ENCODE assay signal across 14 cellular contexts in genomic region chr17:78448356-78448993, GRCh38.
DNase-seq lines count a peak whose midpoint lies in the region; ATAC-seq and TF ChIP-seq lines count a peak whose summit lies in the region.
"Had no signal": no experiment of that assay in that cellular context is flagged by ENCODE, and none has a peak within 500 bp of the region (broad histone marks: within the 10 kb centered on the region; RNA-seq: fewer than 3 reads in every experiment).

No MANE protein-coding gene starts in this region.

- no peaks in the 10 kb centered on the region for H3F3A ChIP-seq in GM23338 (replicated peaks; ENCODE audit: low read depth)

- no peak overlapping the region for H3K4me2 ChIP-seq in DND-41 (ENCODE audit: insufficient read depth, low read length)
- H3K4me2 ChIP-seq in GM23338: no peak overlapping the region

- H3K27me3 ChIP-seq in DND-41 (ENCODE audit: insufficient read depth, low read length, poor library complexity): no peaks in the 10 kb centered on the region
- no peaks in the 10 kb centered on the region for H3K27me3 ChIP-seq in GM23338 (ENCODE audit: insufficient read depth)
- no peaks in the 10 kb centered on the region for H3K27me3 ChIP-seq in foreskin keratinocyte
- H3K27me3 ChIP-seq in transverse colon: no peaks in the 10 kb centered on the region
- H3K27me3 ChIP-seq: left lung had no signal

- TF ChIP-seq CTCF in DND-41 (IDR thresholded peaks at IDR 0.05; ENCODE audit: borderline replicate concordance, extremely low read depth, low read length, poor library complexity, severe bottlenecking): peak; percentile 52
- TF ChIP-seq CTCF in GM23338 (conservative IDR thresholded peaks at IDR 0.05; ENCODE audit: low read depth in 2 of 2): peak; percentile 55
- peak; percentile 43 for TF ChIP-seq CTCF in foreskin keratinocyte (conservative IDR thresholded peaks at IDR 0.05)
- TF ChIP-seq CTCF in transverse colon (IDR thresholded peaks at IDR 0.05): no peak

- intact Hi-C loops in transverse colon (cut with DNase I; ENCODE audit: low total_unique reads): no loop called here

- TF ChIP-seq POLR2A in transverse colon (IDR thresholded peaks at IDR 0.05): no peak

- H3K4me1 ChIP-seq in DND-41 (ENCODE audit: insufficient read depth, low read length): no peaks in the 10 kb centered on the region
- no peaks in the 10 kb centered on the region for H3K4me1 ChIP-seq in GM23338 (ENCODE audit: insufficient read depth)
- no peaks in the 10 kb centered on the region for H3K4me1 ChIP-seq in foreskin keratinocyte
- H3K4me1 ChIP-seq in transverse colon: no peaks in the 10 kb centered on the region

- H4K20me1 ChIP-seq in DND-41 (ENCODE audit: insufficient read depth, low read length): no peaks in the 10 kb centered on the region
- no peaks in the 10 kb centered on the region for H4K20me1 ChIP-seq in GM23338 (replicated peaks; ENCODE audit: insufficient read depth)

- H3K4me3 ChIP-seq in DND-41 (ENCODE audit: low read depth in 1 of 2, low read length in 2 of 2) (no peak overlapping the region), GM23338 (no peak overlapping the region), transverse colon (no peak overlapping the region)
- H3K4me3 ChIP-seq: left lung had no signal

- DNase-seq in DND-41: peak; percentile 23
- DNase-seq in GM23338 (ENCODE audit: low spot score): peak; percentile 15
- DNase-seq in SK-MEL-5 (ENCODE audit: low read depth, low spot score): peak; percentile 69
- DNase-seq in foreskin keratinocyte: no peak
- no peak for DNase-seq in activated gamma-delta T cell treated with Interleukin-2 at 50 U/mL for 16 hours
- DNase-seq in transverse colon: no peak
- DNase-seq in NCI-H2171 treated with DMSO at 0.1 percent for 48 hours (lab: John Stamatoyannopoulos, UW): no peak
- no peak for DNase-seq in AML-193 (lab: John Stamatoyannopoulos, UW)
- DNase-seq: activated CD4-positive, CD25-positive, alpha-beta regulatory T cell; DMS153; nucleus accumbens; stimulated activated naive CD4-positive, alpha-beta T cell had no signal

- ATAC-seq in DND-41 (ENCODE audit: insufficient read depth, low read depth): no peak
- ATAC-seq in GM23338: no peak
- ATAC-seq in foreskin keratinocyte: no peak
- ATAC-seq: left lung had no signal

- H3K9ac ChIP-seq in DND-41 (ENCODE audit: low read depth, low read length): no peak overlapping the region

- no peak for TF ChIP-seq EP300 in transverse colon (IDR thresholded peaks at IDR 0.05; ENCODE audit: low read depth)

- in situ Hi-C loops in SK-MEL-5 (cut with HindIII; ENCODE audit: low pct_unique_long_range_greater_than_20kb, low sequenced_read_pairs) (no loop called here), transverse colon (cut with MboI; ENCODE audit: low pct_ligation_motif_present in 1 of 4, low pct_unique_long_range_greater_than_20kb in 1 of 4, low sequenced_read_pairs in 3 of 4) (loop anchor here in 1 of 4 donors (25.0 kb wide), 1 partner anchor 361 kb away; no protein-coding TSS in a partner anchor)

- H2AFZ ChIP-seq in DND-41 (ENCODE audit: low read depth, low read length) (no peak overlapping the region), GM23338 (no peak overlapping the region)

- H3K27ac ChIP-seq in DND-41 (ENCODE audit: low read length) (no peak overlapping the region), GM23338 (ENCODE audit: low read depth) (no peak overlapping the region), foreskin keratinocyte (no peak overlapping the region), transverse colon (no peak overlapping the region)
- H3K27ac ChIP-seq: left lung had no signal

- no peaks in the 10 kb centered on the region; the same call in 2 of the 3 replicates for H3K4me1 Mint-ChIP-seq in GM23338

- no peaks in the 10 kb centered on the region for H3K36me3 Mint-ChIP-seq in GM23338 (ENCODE audit: low read depth)

- H3K4me3 Mint-ChIP-seq in GM23338: no peak overlapping the region
- H3K4me3 Mint-ChIP-seq: dendritic cell treated with granulocyte-macrophage colony-stimulating factor and Interleukin-4, amounts not matched to agents 40 ng/mL and 50 ng/mL, for 4 days had no signal

- WGBS in transverse colon (ENCODE audit: low coverage in 1 of 2), 2 donors: 68 to 85% methylated on average over 4 to 5 of the region's 5 CpGs

- H3K79me2 ChIP-seq in DND-41 (ENCODE audit: insufficient read depth, low read length): no peaks in the 10 kb centered on the region
- no peaks in the 10 kb centered on the region for H3K79me2 ChIP-seq in GM23338 (replicated peaks; ENCODE audit: insufficient read depth)

- H3K9me3 Mint-ChIP-seq in GM23338: peaks cover 5% of the 10 kb centered on the region; the same call in 2 of the 3 replicates
- H3K9me3 Mint-ChIP-seq: dendritic cell treated with granulocyte-macrophage colony-stimulating factor and Interleukin-4, amounts not matched to agents 40 ng/mL and 50 ng/mL, for 4 days had no signal

- H3K36me3 ChIP-seq in DND-41 (ENCODE audit: insufficient read depth, low read length) (no peaks in the 10 kb centered on the region), GM23338 (ENCODE audit: insufficient read depth) (no peaks in the 10 kb centered on the region), transverse colon (no peaks in the 10 kb centered on the region)
- H3K36me3 ChIP-seq: left lung had no signal

- no peak overlapping the region for H3K27ac Mint-ChIP-seq in GM23338
- H3K27ac Mint-ChIP-seq: dendritic cell treated with granulocyte-macrophage colony-stimulating factor and Interleukin-4, amounts not matched to agents 40 ng/mL and 50 ng/mL, for 4 days had no signal

- no peaks in the 10 kb centered on the region for H3K9me2 ChIP-seq in GM23338 (ENCODE audit: insufficient read depth)

- H3K9me3 ChIP-seq in DND-41 (ENCODE audit: insufficient read depth, low read length, severe bottlenecking) (no peaks in the 10 kb centered on the region), transverse colon (no peaks in the 10 kb centered on the region)
- H3K9me3 ChIP-seq: left lung had no signal

- peaks cover 14% of the 10 kb centered on the region for H3K27me3 Mint-ChIP-seq in GM23338 (ENCODE audit: insufficient read depth, low read depth, poor library complexity)

TF ChIP-seq in GM23338, 12 proteins besides CTCF, POLR2A, EP300 and RAD21:
- TF ChIP-seq JUNB (IDR thresholded peaks at IDR 0.05; ENCODE audit: unreplicated experiment) (no peak), STAT1 (IDR thresholded peaks at IDR 0.05; ENCODE audit: unreplicated experiment) (no peak), ZNF331 (CRISPR knock-in tag; IDR thresholded peaks at IDR 0.05; ENCODE audit: low read depth) (no peak), CREB1 (CRISPR knock-in tag; IDR thresholded peaks at IDR 0.05; ENCODE audit: low read depth) (no peak), ZNF114 (CRISPR knock-in tag; IDR thresholded peaks at IDR 0.05) (no peak), ETS1 (IDR thresholded peaks at IDR 0.05) (no peak), POLR2AphosphoS5 (IDR thresholded peaks at IDR 0.05; ENCODE audit: low read depth) (no peak), NANOG (IDR thresholded peaks at IDR 0.05; ENCODE audit: borderline replicate concordance) (no peak), REST (IDR thresholded peaks at IDR 0.05; ENCODE audit: unreplicated experiment) (no peak)

Comparison
In these comparisons a context has a peak if more than half of its experiments do, and no peak if none do; other contexts are left out.
1. DNase-seq: peak in DND-41 (single experiment), GM23338 (single experiment) and SK-MEL-5 (single experiment); none in foreskin keratinocyte (0 of 2), activated gamma-delta T cell treated with Interleukin-2 at 50 U/mL for 16 hours (single experiment), transverse colon (single experiment), NCI-H2171 treated with DMSO at 0.1 percent for 48 hours (single experiment) and AML-193 (0 of 2).
2. CTCF ChIP-seq: peak in DND-41 (single experiment), GM23338 (2 of 2) and foreskin keratinocyte (single experiment); none in transverse colon (0 of 5).